31 cellular contexts compared by ENCODE assay signal in genomic region chr5:347712-348284, GRCh38.
"Had no signal": no experiment of that assay in that cellular context is flagged by ENCODE, and none has a peak within 500 bp of the region (broad histone marks: within the 10 kb centered on the region; RNA-seq: fewer than 3 reads in every experiment).

No MANE protein-coding gene starts in this region.

- H3K27ac Mint-ChIP-seq: mesothelial cell of epicardium, naive B cell, nephron progenitor cell had no signal

- H3K4me3 ChIP-seq: coronary artery, dorsolateral prefrontal cortex, gastrocnemius medialis, psoas muscle, smooth muscle cell, stomach, tibial artery, upper lobe of right lung had no signal

- H3K9me3 ChIP-seq: gastrocnemius medialis, psoas muscle, tibial artery, upper lobe of right lung had no signal

- FAIRE-seq: astrocyte, islet of Langerhans, TTC549 had no signal

- H3K36me3 ChIP-seq: brain microvascular endothelial cell, gastrocnemius medialis, stomach, tibial artery, upper lobe of right lung had no signal

- DNase-seq: activated CD4-positive, alpha-beta T cell treated with anti-CD3 and anti-CD28 coated beads for 4 hours; activated CD4-positive, alpha-beta T cell treated with anti-CD3 and anti-CD28 coated beads, Interleukin-2, amount 50 U/mL, for 48 hours; activated gamma-delta T cell; activated naive CD4-positive, alpha-beta T cell treated with anti-CD3 and anti-CD28 coated beads, Interleukin-2, amount 50 U/mL, for 16 hours; amniotic stem cell; brain microvascular endothelial cell; dorsolateral prefrontal cortex; effector memory CD4-positive, alpha-beta T cell; gastrocnemius medialis; glutamatergic neuron; left cardiac atrium; left ventricle myocardium superior; mammary epithelial cell; naive B cell; nephron progenitor cell; psoas muscle; stimulated activated CD4-positive, alpha-beta T cell treated with anti-CD3 and anti-CD28 coated beads, Interleukin-1b, Interleukin-23, amount 100 ng/mL, for 48 hours; stimulated activated CD4-positive, alpha-beta T cell treated with anti-CD3 and anti-CD28 coated beads, Interleukin-4, amount 100 ng/mL, for 4 hours; stimulated activated CD8-positive, alpha-beta memory T cell treated with anti-CD3 and anti-CD28 coated beads, Interleukin-4, amount 100 ng/mL, for 48 hours; stimulated activated naive B cell treated with anti-CD40 and anti-IgM and Interleukin-4, amounts not matched to agents 10 μg/mL and 1 μg/mL and 100 μg/mL, for 72 hours; stomach; tibial artery; upper lobe of right lung had no signal

- H3K4me3 Mint-ChIP-seq: mesothelial cell of epicardium; naive B cell; nephron progenitor cell; stimulated activated naive B cell treated with anti-CD40 and anti-IgM and Interleukin-4, amounts not matched to agents 10 μg/mL and 1 μg/mL and 100 μg/mL, for 72 hours had no signal

- H3K4me2 ChIP-seq: smooth muscle cell had no signal

- H3K9ac ChIP-seq: parathyroid adenoma had no signal

- H3K27me3 ChIP-seq: brain microvascular endothelial cell, upper lobe of right lung had no signal

- H3K4me1 ChIP-seq: gastrocnemius medialis, parathyroid adenoma, psoas muscle, upper lobe of right lung had no signal

- H2AFZ ChIP-seq: parathyroid adenoma had no signal

- H3K27ac ChIP-seq: brain microvascular endothelial cell, coronary artery, dorsolateral prefrontal cortex, gastrocnemius medialis, parathyroid adenoma, psoas muscle, stomach, tibial artery, upper lobe of right lung, VCaP had no signal
